ENCODE assay signal across 1 cellular context in the genomic region with DNA sequence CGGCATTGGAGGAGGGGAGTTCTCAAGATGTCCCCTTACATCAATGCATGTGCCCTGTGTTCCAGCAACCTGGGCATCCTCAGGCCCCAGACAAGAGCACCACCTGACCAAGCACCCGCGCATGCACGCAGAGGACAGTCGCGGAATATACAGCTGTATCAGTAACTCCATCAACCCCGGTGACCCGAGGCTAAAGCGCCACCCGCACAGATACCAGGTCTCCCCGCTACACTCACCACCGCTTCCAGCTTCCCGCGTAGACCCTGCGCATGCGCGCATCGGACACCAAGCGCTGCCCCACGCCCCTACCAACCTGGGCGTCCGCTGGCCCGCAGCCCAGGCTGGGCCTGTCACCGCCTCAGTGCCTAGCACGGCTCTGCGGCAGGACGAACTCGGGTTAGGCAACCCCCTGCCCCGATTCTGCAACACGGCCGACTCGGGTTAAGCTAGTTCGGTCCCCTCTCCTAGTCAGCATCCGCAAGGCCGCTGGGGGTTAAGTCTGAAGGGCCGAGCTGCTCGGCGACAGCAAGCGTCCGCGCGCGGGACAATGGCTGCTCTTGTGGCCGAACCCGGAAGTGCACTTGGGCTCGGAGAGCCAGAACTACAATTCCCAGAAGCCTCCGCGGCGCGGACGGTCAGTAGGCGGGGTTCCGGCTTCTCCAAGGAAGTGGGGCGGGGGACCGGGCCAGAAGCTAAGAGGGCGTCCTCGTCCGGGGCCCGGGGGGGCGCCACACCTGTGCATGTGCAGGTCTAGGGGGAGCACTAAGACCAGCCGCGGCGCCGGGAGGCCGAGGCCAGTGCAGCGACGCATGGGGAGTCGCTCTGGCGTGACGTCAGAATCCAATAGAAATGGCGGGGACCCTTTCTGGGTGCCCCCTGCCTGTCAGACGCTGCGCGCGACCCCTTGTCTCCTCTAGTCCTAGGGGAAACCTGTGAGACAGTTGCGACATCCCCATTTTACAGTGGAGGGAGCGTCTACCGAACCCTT.
A peak's percentile ranks its signal among the peaks of the same experiment; 100 is the strongest.
TF ChIP-seq lines count a peak whose summit lies in the region.

A gene (minus strand): TSS at position 561 of the 988 bp plus-strand sequence. CDS start 3,188 bp downstream, outside the sequence.

TF ChIP-seq in K562, 482 proteins besides CTCF, POLR2A, EP300 and RAD21 (continued from another document and continues in another):
- TF ChIP-seq, protein P1, sequence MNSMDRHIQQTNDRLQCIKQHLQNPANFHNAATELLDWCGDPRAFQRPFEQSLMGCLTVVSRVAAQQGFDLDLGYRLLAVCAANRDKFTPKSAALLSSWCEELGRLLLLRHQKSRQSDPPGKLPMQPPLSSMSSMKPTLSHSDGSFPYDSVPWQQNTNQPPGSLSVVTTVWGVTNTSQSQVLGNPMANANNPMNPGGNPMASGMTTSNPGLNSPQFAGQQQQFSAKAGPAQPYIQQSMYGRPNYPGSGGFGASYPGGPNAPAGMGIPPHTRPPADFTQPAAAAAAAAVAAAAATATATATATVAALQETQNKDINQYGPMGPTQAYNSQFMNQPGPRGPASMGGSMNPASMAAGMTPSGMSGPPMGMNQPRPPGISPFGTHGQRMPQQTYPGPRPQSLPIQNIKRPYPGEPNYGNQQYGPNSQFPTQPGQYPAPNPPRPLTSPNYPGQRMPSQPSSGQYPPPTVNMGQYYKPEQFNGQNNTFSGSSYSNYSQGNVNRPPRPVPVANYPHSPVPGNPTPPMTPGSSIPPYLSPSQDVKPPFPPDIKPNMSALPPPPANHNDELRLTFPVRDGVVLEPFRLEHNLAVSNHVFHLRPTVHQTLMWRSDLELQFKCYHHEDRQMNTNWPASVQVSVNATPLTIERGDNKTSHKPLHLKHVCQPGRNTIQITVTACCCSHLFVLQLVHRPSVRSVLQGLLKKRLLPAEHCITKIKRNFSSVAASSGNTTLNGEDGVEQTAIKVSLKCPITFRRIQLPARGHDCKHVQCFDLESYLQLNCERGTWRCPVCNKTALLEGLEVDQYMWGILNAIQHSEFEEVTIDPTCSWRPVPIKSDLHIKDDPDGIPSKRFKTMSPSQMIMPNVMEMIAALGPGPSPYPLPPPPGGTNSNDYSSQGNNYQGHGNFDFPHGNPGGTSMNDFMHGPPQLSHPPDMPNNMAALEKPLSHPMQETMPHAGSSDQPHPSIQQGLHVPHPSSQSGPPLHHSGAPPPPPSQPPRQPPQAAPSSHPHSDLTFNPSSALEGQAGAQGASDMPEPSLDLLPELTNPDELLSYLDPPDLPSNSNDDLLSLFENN (IDR thresholded peaks at IDR 0.05; ENCODE audit: low read depth in 2 of 2, low read length in 2 of 2), result peak in 1 of 2 experiments; percentile 24; a peak in 1 of 4 replicates
- TF ChIP-seq BHLHE40 (IDR thresholded peaks at IDR 0.05; ENCODE audit: low read length) (peak; percentile 73), CBX1 (IDR thresholded peaks at IDR 0.05; ENCODE audit: low read depth) (peak; percentile 80), KHSRP (IDR thresholded peaks at IDR 0.05) (peak; percentile 66), ARID1B (IDR thresholded peaks at IDR 0.05) (no peak; the same call in 1 of the 2 replicates), ZNF121 (CRISPR knock-in tag; conservative IDR thresholded peaks at IDR 0.05) (no peak), NONO (IDR thresholded peaks at IDR 0.05; ENCODE audit: low read depth in 2 of 2, low read length in 1 of 2) (no peak), JUND (IDR thresholded peaks at IDR 0.05; ENCODE audit: borderline replicate concordance, low read depth, low read length) (peak; percentile 37), JUND (tag; IDR thresholded peaks at IDR 0.05; ENCODE audit: borderline replicate concordance, low read depth, low read length) (no peak; the same call in 2 of the 3 replicates), CHCHD3 (CRISPR knock-in tag; IDR thresholded peaks at IDR 0.05) (no peak), ZBTB7A (IDR thresholded peaks at IDR 0.05; ENCODE audit: borderline replicate concordance, control insufficient read depth, low read depth, low read length) (peak; percentile 91), PHF20 (IDR thresholded peaks at IDR 0.05; ENCODE audit: partially characterized antibody) (peak; percentile 92), DNMT1 (IDR thresholded peaks at IDR 0.05) (no peak), ZFX (CRISPR knock-in tag; IDR thresholded peaks at IDR 0.05) (peak; percentile 98), SREBF2 (CRISPR knock-in tag; IDR thresholded peaks at IDR 0.05) (no peak), ZNF79 (CRISPR knock-in tag; IDR thresholded peaks at IDR 0.05; ENCODE audit: low read depth) (no peak), NFE2L1 (tag; IDR thresholded peaks at IDR 0.05; ENCODE audit: borderline replicate concordance, low read depth) (no peak), CSDE1 (IDR thresholded peaks at IDR 0.05) (peak in 1 of 2 experiments; percentile 56; a peak in 1 of 4 replicates), HDAC2 (IDR thresholded peaks at IDR 0.05) (no peak), KAT8 (IDR thresholded peaks at IDR 0.05; ENCODE audit: low read depth) (no peak), SMAD3 (CRISPR knock-in tag; conservative IDR thresholded peaks at IDR 0.05) (0 out of 2 replicates have a peak, but pooled peaks have one; percentile 40), ELF2 (CRISPR knock-in tag; IDR thresholded peaks at IDR 0.05) (peak; percentile 97), ZFP1 (CRISPR knock-in tag; IDR thresholded peaks at IDR 0.05) (no peak), TRIM28 (IDR thresholded peaks at IDR 0.05) (no peak; the same call in 1 of the 2 replicates), SMARCE1 (IDR thresholded peaks at IDR 0.05) (no peak), ZBTB8A (IDR thresholded peaks at IDR 0.05; ENCODE audit: partially characterized antibody) (no peak), ZNF75A (CRISPR knock-in tag; IDR thresholded peaks at IDR 0.05) (no peak), ZNF263 (CRISPR knock-in tag; IDR thresholded peaks at IDR 0.05; ENCODE audit: borderline replicate concordance) (peak; percentile 93), E2F3 (CRISPR knock-in tag; IDR thresholded peaks at IDR 0.05) (peak; percentile 64), RNF2 (IDR thresholded peaks at IDR 0.05) (peak; percentile 66), RAD51 (IDR thresholded peaks at IDR 0.05; ENCODE audit: borderline replicate concordance, low read depth) (no peak), CCAR2 (IDR thresholded peaks at IDR 0.05; ENCODE audit: low read depth, low read length) (no peak)
- TF ChIP-seq, protein P2, sequence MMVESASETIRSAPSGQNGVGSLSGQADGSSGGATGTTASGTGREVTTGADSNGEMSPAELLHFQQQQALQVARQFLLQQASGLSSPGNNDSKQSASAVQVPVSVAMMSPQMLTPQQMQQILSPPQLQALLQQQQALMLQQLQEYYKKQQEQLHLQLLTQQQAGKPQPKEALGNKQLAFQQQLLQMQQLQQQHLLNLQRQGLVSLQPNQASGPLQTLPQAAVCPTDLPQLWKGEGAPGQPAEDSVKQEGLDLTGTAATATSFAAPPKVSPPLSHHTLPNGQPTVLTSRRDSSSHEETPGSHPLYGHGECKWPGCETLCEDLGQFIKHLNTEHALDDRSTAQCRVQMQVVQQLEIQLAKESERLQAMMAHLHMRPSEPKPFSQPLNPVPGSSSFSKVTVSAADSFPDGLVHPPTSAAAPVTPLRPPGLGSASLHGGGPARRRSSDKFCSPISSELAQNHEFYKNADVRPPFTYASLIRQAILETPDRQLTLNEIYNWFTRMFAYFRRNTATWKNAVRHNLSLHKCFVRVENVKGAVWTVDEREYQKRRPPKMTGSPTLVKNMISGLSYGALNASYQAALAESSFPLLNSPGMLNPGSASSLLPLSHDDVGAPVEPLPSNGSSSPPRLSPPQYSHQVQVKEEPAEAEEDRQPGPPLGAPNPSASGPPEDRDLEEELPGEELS (CRISPR knock-in tag; IDR thresholded peaks at IDR 0.05; ENCODE audit: borderline replicate concordance), result peak; percentile 60; the same call in 1 of the 2 replicates
- TF ChIP-seq, protein P3, sequence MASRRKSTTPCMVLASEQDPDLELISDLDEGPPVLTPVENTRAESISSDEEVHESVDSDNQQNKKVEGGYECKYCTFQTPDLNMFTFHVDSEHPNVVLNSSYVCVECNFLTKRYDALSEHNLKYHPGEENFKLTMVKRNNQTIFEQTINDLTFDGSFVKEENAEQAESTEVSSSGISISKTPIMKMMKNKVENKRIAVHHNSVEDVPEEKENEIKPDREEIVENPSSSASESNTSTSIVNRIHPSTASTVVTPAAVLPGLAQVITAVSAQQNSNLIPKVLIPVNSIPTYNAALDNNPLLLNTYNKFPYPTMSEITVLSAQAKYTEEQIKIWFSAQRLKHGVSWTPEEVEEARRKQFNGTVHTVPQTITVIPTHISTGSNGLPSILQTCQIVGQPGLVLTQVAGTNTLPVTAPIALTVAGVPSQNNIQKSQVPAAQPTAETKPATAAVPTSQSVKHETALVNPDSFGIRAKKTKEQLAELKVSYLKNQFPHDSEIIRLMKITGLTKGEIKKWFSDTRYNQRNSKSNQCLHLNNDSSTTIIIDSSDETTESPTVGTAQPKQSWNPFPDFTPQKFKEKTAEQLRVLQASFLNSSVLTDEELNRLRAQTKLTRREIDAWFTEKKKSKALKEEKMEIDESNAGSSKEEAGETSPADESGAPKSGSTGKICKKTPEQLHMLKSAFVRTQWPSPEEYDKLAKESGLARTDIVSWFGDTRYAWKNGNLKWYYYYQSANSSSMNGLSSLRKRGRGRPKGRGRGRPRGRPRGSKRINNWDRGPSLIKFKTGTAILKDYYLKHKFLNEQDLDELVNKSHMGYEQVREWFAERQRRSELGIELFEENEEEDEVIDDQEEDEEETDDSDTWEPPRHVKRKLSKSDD (conservative IDR thresholded peaks at IDR 0.05; ENCODE audit: low read length), result no peak
- TF ChIP-seq, protein P4, sequence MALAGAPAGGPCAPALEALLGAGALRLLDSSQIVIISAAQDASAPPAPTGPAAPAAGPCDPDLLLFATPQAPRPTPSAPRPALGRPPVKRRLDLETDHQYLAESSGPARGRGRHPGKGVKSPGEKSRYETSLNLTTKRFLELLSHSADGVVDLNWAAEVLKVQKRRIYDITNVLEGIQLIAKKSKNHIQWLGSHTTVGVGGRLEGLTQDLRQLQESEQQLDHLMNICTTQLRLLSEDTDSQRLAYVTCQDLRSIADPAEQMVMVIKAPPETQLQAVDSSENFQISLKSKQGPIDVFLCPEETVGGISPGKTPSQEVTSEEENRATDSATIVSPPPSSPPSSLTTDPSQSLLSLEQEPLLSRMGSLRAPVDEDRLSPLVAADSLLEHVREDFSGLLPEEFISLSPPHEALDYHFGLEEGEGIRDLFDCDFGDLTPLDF (CRISPR knock-in tag; IDR thresholded peaks at IDR 0.05), result peak; percentile 96
- TF ChIP-seq, protein P5, sequence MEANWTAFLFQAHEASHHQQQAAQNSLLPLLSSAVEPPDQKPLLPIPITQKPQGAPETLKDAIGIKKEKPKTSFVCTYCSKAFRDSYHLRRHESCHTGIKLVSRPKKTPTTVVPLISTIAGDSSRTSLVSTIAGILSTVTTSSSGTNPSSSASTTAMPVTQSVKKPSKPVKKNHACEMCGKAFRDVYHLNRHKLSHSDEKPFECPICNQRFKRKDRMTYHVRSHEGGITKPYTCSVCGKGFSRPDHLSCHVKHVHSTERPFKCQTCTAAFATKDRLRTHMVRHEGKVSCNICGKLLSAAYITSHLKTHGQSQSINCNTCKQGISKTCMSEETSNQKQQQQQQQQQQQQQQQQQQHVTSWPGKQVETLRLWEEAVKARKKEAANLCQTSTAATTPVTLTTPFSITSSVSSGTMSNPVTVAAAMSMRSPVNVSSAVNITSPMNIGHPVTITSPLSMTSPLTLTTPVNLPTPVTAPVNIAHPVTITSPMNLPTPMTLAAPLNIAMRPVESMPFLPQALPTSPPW (CRISPR knock-in tag; IDR thresholded peaks at IDR 0.05), result peak; percentile 97
- TF ChIP-seq, protein P6, sequence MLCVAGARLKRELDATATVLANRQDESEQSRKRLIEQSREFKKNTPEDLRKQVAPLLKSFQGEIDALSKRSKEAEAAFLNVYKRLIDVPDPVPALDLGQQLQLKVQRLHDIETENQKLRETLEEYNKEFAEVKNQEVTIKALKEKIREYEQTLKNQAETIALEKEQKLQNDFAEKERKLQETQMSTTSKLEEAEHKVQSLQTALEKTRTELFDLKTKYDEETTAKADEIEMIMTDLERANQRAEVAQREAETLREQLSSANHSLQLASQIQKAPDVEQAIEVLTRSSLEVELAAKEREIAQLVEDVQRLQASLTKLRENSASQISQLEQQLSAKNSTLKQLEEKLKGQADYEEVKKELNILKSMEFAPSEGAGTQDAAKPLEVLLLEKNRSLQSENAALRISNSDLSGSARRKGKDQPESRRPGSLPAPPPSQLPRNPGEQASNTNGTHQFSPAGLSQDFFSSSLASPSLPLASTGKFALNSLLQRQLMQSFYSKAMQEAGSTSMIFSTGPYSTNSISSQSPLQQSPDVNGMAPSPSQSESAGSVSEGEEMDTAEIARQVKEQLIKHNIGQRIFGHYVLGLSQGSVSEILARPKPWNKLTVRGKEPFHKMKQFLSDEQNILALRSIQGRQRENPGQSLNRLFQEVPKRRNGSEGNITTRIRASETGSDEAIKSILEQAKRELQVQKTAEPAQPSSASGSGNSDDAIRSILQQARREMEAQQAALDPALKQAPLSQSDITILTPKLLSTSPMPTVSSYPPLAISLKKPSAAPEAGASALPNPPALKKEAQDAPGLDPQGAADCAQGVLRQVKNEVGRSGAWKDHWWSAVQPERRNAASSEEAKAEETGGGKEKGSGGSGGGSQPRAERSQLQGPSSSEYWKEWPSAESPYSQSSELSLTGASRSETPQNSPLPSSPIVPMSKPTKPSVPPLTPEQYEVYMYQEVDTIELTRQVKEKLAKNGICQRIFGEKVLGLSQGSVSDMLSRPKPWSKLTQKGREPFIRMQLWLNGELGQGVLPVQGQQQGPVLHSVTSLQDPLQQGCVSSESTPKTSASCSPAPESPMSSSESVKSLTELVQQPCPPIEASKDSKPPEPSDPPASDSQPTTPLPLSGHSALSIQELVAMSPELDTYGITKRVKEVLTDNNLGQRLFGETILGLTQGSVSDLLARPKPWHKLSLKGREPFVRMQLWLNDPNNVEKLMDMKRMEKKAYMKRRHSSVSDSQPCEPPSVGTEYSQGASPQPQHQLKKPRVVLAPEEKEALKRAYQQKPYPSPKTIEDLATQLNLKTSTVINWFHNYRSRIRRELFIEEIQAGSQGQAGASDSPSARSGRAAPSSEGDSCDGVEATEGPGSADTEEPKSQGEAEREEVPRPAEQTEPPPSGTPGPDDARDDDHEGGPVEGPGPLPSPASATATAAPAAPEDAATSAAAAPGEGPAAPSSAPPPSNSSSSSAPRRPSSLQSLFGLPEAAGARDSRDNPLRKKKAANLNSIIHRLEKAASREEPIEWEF (CRISPR knock-in tag; IDR thresholded peaks at IDR 0.05), result no peak
